ENCODE assay signal across 13 cellular contexts in the genomic region with DNA sequence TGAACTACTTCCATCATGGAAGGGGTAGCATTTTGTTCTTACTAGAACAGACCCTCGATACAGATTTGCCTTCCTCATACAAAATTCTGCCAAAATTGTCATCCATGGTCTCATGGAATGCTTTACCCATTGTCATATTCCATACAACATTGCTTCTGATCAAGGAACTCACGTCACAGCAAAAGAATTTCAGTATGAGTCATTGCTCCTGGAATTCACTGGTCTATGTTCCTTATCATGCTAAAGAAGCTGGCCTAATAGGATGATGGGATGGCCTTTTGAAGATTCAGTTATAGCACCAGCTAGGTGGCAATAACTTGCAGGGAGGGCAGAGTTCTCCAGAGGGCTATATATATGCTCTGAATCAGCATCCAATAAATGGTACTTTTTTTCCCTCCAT. TPM values are rescaled to one million over a fixed set of nuclear protein-coding genes. Genes with fewer than 3 reads are reported as not detected.
DNase-seq lines count a peak whose midpoint lies in the region; ATAC-seq, FAIRE-seq and TF ChIP-seq lines count a peak whose summit lies in the region.
"Had no signal": no experiment of that assay in that cellular context is flagged by ENCODE, and none has a peak within 500 bp of the region (broad histone marks: within the 10 kb centered on the region; RNA-seq: fewer than 3 reads in every experiment).

No MANE protein-coding gene starts in this region.

- no peak overlapping the region for H3K27ac ChIP-seq in tibial nerve
- H3K27ac ChIP-seq: pancreas, transverse colon had no signal

- no peaks in the 10 kb centered on the region for H3K36me3 ChIP-seq in tibial nerve
- H3K36me3 ChIP-seq: pancreas, transverse colon had no signal

- H3K27me3 ChIP-seq in tibial nerve: no peaks in the 10 kb centered on the region
- H3K27me3 ChIP-seq: pancreas, transverse colon had no signal

- FAIRE-seq in RCC 7860 (lab: Jason Lieb, UNC): peak; percentile 79
- FAIRE-seq: GM18507, pancreas had no signal

- ATAC-seq in GM21367 (IDR thresholded peaks at IDR 0.05; ENCODE audit: unreplicated experiment): no peak

- H3K9me3 ChIP-seq in tibial nerve: no peaks in the 10 kb centered on the region
- H3K9me3 ChIP-seq: pancreas, transverse colon had no signal

- H3K4me1 ChIP-seq in tibial nerve: peaks cover 0 to 9% (median 0%) of the 10 kb centered on the region in 4 donors
- H3K4me1 ChIP-seq: pancreas had no signal

- TF ChIP-seq CTCF in epithelial cell of proximal tubule (conservative IDR thresholded peaks at IDR 0.05; ENCODE audit: low read depth, low read length) (no peak), tibial nerve (IDR thresholded peaks at IDR 0.05) (no peak)

- no peak overlapping the region for H3K4me3 ChIP-seq in epithelial cell of proximal tubule (ENCODE audit: low read depth, low read length)
- no peak overlapping the region for H3K4me3 ChIP-seq in tibial nerve
- H3K4me3 ChIP-seq: pancreas, transverse colon had no signal

- DNase-seq in GM03348 (ENCODE audit: low spot score): peak; percentile 48
- DNase-seq in RCC 7860 (ENCODE audit: low spot score): peak; percentile 92
- peak; percentile 58 for DNase-seq in epithelial cell of proximal tubule (ENCODE audit: low read depth)
- peak; percentile 30 for DNase-seq in myocyte (ENCODE audit: low read depth)
- DNase-seq in HuH-7 (ENCODE audit: low spot score): no peak
- DNase-seq in activated CD8-positive, alpha-beta memory T cell treated with anti-CD3 and anti-CD28 coated beads for 24 hours: no peak
- DNase-seq in tibial nerve (ENCODE audit: low spot score in 2 of 2): no peak
- DNase-seq: activated T-cell treated with anti-CD3 and anti-CD28 coated beads for 4 hours, NCI-H69, pancreas, transverse colon had no signal

- TF ChIP-seq POLR2A in tibial nerve (IDR thresholded peaks at IDR 0.05): no peak

- TF ChIP-seq EP300 in tibial nerve (IDR thresholded peaks at IDR 0.05): no peak

- WGBS in tibial nerve, 2 donors: 43 to 63% methylated on average over 2 of the region's 2 CpGs

RNA-seq across cellular contexts. Expression of a gene that starts 18.2 kb away (rescaled TPM):
- total RNA-seq in epithelial cell of proximal tubule (14.4 and 15.6 TPM in 2 replicates), myocyte (53.9 and 77.2 TPM in 2 replicates), tibial nerve (10 to 100 TPM; 36.0 to 42.7 (median 38.5) TPM)
- 10.4 TPM for polyA plus RNA-seq in myocyte (2012)

Comparison
In these comparisons a context has a peak if more than half of its experiments do, and no peak if none do; other contexts are left out.
1. DNase-seq: peak in GM03348 (single experiment), RCC 7860 (single experiment), epithelial cell of proximal tubule (single experiment) and myocyte (single experiment); none in HuH-7 (single experiment), activated CD8-positive, alpha-beta memory T cell treated with anti-CD3 and anti-CD28 coated beads for 24 hours (single experiment) and tibial nerve (0 of 2).